ENCODE assay signal across 1 cellular context in genomic region chr19:19320362-19321142, GRCh38.
TF ChIP-seq lines count a peak whose summit lies in the region.

A gene with protein sequence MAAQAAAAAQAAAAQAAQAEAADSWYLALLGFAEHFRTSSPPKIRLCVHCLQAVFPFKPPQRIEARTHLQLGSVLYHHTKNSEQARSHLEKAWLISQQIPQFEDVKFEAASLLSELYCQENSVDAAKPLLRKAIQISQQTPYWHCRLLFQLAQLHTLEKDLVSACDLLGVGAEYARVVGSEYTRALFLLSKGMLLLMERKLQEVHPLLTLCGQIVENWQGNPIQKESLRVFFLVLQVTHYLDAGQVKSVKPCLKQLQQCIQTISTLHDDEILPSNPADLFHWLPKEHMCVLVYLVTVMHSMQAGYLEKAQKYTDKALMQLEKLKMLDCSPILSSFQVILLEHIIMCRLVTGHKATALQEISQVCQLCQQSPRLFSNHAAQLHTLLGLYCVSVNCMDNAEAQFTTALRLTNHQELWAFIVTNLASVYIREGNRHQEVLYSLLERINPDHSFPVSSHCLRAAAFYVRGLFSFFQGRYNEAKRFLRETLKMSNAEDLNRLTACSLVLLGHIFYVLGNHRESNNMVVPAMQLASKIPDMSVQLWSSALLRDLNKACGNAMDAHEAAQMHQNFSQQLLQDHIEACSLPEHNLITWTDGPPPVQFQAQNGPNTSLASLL (plus strand): TSS chr19:19320829. CDS start chr19:19320860, 31 bp downstream.
A gene with protein sequence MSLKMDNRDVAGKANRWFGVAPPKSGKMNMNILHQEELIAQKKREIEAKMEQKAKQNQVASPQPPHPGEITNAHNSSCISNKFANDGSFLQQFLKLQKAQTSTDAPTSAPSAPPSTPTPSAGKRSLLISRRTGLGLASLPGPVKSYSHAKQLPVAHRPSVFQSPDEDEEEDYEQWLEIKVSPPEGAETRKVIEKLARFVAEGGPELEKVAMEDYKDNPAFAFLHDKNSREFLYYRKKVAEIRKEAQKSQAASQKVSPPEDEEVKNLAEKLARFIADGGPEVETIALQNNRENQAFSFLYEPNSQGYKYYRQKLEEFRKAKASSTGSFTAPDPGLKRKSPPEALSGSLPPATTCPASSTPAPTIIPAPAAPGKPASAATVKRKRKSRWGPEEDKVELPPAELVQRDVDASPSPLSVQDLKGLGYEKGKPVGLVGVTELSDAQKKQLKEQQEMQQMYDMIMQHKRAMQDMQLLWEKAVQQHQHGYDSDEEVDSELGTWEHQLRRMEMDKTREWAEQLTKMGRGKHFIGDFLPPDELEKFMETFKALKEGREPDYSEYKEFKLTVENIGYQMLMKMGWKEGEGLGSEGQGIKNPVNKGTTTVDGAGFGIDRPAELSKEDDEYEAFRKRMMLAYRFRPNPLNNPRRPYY (minus strand): TSS chr19:19320509. CDS start chr19:19320496, 13 bp downstream.

TF ChIP-seq in HepG2, 621 proteins besides CTCF, POLR2A, EP300 and RAD21 (continued from another document and continues in another):
- TF ChIP-seq ARID5B (CRISPR knock-in tag; IDR thresholded peaks at IDR 0.05) (peak; percentile 7), ZNF891 (CRISPR knock-in tag; IDR thresholded peaks at IDR 0.05) (peak; percentile 92), NBN (conservative IDR thresholded peaks at IDR 0.05) (no peak), AFF4 (CRISPR knock-in tag; IDR thresholded peaks at IDR 0.05) (no peak), ZNF770 (CRISPR knock-in tag; IDR thresholded peaks at IDR 0.05) (peak; percentile 57; the same call in 1 of the 2 replicates), MEIS1 (CRISPR knock-in tag; IDR thresholded peaks at IDR 0.05; ENCODE audit: borderline replicate concordance) (no peak), RFX5 (IDR thresholded peaks at IDR 0.05; ENCODE audit: low read depth, low read length) (no peak), USF2 (IDR thresholded peaks at IDR 0.05; ENCODE audit: low read depth, low read length) (no peak), USF2 (CRISPR knock-in tag; IDR thresholded peaks at IDR 0.05; ENCODE audit: borderline replicate concordance) (no peak), DNMT1 (CRISPR knock-in tag; IDR thresholded peaks at IDR 0.05) (peak; percentile 61; the same call in 1 of the 2 replicates), JDP2 (CRISPR knock-in tag; IDR thresholded peaks at IDR 0.05; ENCODE audit: borderline replicate concordance) (no peak), JUNB (CRISPR knock-in tag; IDR thresholded peaks at IDR 0.05; ENCODE audit: borderline replicate concordance) (no peak), ZMAT3 (CRISPR knock-in tag; conservative IDR thresholded peaks at IDR 0.05) (0 out of 2 replicates have a peak, but pooled peaks have one; percentile 43), ZNF564 (CRISPR knock-in tag; IDR thresholded peaks at IDR 0.05) (0 out of 2 replicates have a peak, but pooled peaks have one; percentile 80), ZBTB7A (CRISPR knock-in tag; IDR thresholded peaks at IDR 0.05) (peak; percentile 52; the same call in 1 of the 2 replicates), IKZF5 (CRISPR knock-in tag; IDR thresholded peaks at IDR 0.05) (peak; percentile 48; the same call in 1 of the 2 replicates), AKNA (CRISPR knock-in tag; IDR thresholded peaks at IDR 0.05; ENCODE audit: borderline replicate concordance) (no peak), ZSCAN25 (CRISPR knock-in tag; IDR thresholded peaks at IDR 0.05) (no peak), MAFG (CRISPR knock-in tag; IDR thresholded peaks at IDR 0.05) (no peak), ZNF24 (IDR thresholded peaks at IDR 0.05) (no peak), SIX1 (CRISPR knock-in tag; IDR thresholded peaks at IDR 0.05; ENCODE audit: borderline replicate concordance) (no peak), ZNF75D (CRISPR knock-in tag; IDR thresholded peaks at IDR 0.05; ENCODE audit: borderline replicate concordance) (no peak), ZNF7 (CRISPR knock-in tag; IDR thresholded peaks at IDR 0.05) (no peak), HNF1B (CRISPR knock-in tag; IDR thresholded peaks at IDR 0.05) (peak; percentile 65), AGO1 (IDR thresholded peaks at IDR 0.05; ENCODE audit: low read depth, low read length, poor library complexity, severe bottlenecking) (peak; percentile 18)
- TF ChIP-seq, protein P1, sequence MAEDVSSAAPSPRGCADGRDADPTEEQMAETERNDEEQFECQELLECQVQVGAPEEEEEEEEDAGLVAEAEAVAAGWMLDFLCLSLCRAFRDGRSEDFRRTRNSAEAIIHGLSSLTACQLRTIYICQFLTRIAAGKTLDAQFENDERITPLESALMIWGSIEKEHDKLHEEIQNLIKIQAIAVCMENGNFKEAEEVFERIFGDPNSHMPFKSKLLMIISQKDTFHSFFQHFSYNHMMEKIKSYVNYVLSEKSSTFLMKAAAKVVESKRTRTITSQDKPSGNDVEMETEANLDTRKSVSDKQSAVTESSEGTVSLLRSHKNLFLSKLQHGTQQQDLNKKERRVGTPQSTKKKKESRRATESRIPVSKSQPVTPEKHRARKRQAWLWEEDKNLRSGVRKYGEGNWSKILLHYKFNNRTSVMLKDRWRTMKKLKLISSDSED (CRISPR knock-in tag; IDR thresholded peaks at IDR 0.05) = no peak
